25 cellular contexts compared by ENCODE assay signal in genomic region chr20:63076421-63076820, GRCh38.
"Had no signal": no experiment of that assay in that cellular context is flagged by ENCODE, and none has a peak within 500 bp of the region (broad histone marks: within the 10 kb centered on the region; RNA-seq: fewer than 3 reads in every experiment).

No MANE protein-coding gene starts in this region.

- H3K4me1 Mint-ChIP-seq: central memory CD8-positive, alpha-beta T cell; stimulated activated memory B cell treated with anti-CD40 and anti-IgM and Interleukin-4, amounts not matched to agents 10 μg/mL and 1 μg/mL and 100 μg/mL, for 72 hours had no signal

- H3K27ac Mint-ChIP-seq: immature natural killer cell; naive thymus-derived CD4-positive, alpha-beta T cell; stimulated activated memory B cell treated with anti-CD40 and anti-IgM and Interleukin-4, amounts not matched to agents 10 μg/mL and 1 μg/mL and 100 μg/mL, for 72 hours; type B pancreatic cell had no signal

- H3K4me3 ChIP-seq: coronary artery, esophagus muscularis mucosa, ovary, sigmoid colon, testis, tibial artery had no signal

- H3K9me3 Mint-ChIP-seq: type B pancreatic cell had no signal

- H3K27me3 ChIP-seq: ovary, testis had no signal

- H3K4me1 ChIP-seq: foreskin keratinocyte, testis had no signal

- DNase-seq: dermis blood vessel endothelial cell; effector memory CD4-positive, alpha-beta T cell; foreskin keratinocyte; hypothalamus; immature natural killer cell; islet precursor cell; kidney glomerular epithelial cell; mammary epithelial cell; mesendoderm; midbrain; naive thymus-derived CD4-positive, alpha-beta T cell; occipital lobe; ovary; retina; stimulated activated CD4-positive, alpha-beta T cell treated with anti-CD3 and anti-CD28 coated beads, Interleukin-4, amount 100 ng/mL, for 4 hours; stimulated activated naive CD8-positive, alpha-beta T cell treated with anti-CD3 and anti-CD28 coated beads, Interleukin-15, Interleukin-2, amounts not matched to agents 100 U/mL and 50 U/mL, for 24 hours; substantia nigra; testis; tibial artery had no signal

- H3K4me3 Mint-ChIP-seq: central memory CD8-positive, alpha-beta T cell; immature natural killer cell; naive thymus-derived CD4-positive, alpha-beta T cell; stimulated activated memory B cell treated with anti-CD40 and anti-IgM and Interleukin-4, amounts not matched to agents 10 μg/mL and 1 μg/mL and 100 μg/mL, for 72 hours; type B pancreatic cell had no signal

- H3K27ac ChIP-seq: coronary artery, esophagus muscularis mucosa, foreskin keratinocyte, ovary, sigmoid colon, testis, tibial artery had no signal

- H3K9me3 ChIP-seq: testis had no signal

- H3K36me3 Mint-ChIP-seq: stimulated activated memory B cell treated with anti-CD40 and anti-IgM and Interleukin-4, amounts not matched to agents 10 μg/mL and 1 μg/mL and 100 μg/mL, for 72 hours; type B pancreatic cell had no signal

- ATAC-seq: foreskin keratinocyte; naive thymus-derived CD4-positive, alpha-beta T cell; stimulated activated memory B cell treated with anti-CD40 and anti-IgM and Interleukin-4, amounts not matched to agents 10 μg/mL and 1 μg/mL and 100 μg/mL, for 72 hours; stimulated activated naive CD8-positive, alpha-beta T cell treated with anti-CD3 and anti-CD28 coated beads, Interleukin-15, Interleukin-2, amounts not matched to agents 100 U/mL and 50 U/mL, for 24 hours had no signal

- H3K36me3 ChIP-seq: esophagus muscularis mucosa, ovary, sigmoid colon, tibial artery had no signal
